Comparison of ENCODE assay signal across 16 cellular contexts in genomic region chr2:232880764-232881351, GRCh38.
"Had no signal": no experiment of that assay in that cellular context is flagged by ENCODE, and none has a peak within 500 bp of the region (broad histone marks: within the 10 kb centered on the region; RNA-seq: fewer than 3 reads in every experiment).

No MANE protein-coding gene starts in this region.

- H3K4me3 ChIP-seq: transverse colon had no signal

- H3K27ac ChIP-seq: foreskin keratinocyte, parathyroid adenoma, transverse colon had no signal

- ATAC-seq: foreskin keratinocyte; stimulated activated naive B cell treated with anti-CD40 and anti-IgM and Interleukin-4, amounts not matched to agents 10 μg/mL and 1 μg/mL and 100 μg/mL, for 72 hours had no signal

- H3K36me3 Mint-ChIP-seq: mesothelial cell of epicardium had no signal

- H3K9me3 ChIP-seq: transverse colon had no signal

- H3K4me3 Mint-ChIP-seq: activated B cell treated with CpG ODN at 0.5 μM for 24 hours; activated CD4-positive, alpha-beta T cell treated with anti-CD3 and anti-CD28 coated beads, Interleukin-2, amount 10 ng/mL, durations not matched to agents 24 days and 14 days; mesothelial cell of epicardium; stimulated activated naive B cell treated with anti-CD40 and anti-IgM and Interleukin-4, amounts not matched to agents 10 μg/mL and 1 μg/mL and 100 μg/mL, for 72 hours had no signal

- H3K4me1 ChIP-seq: foreskin keratinocyte had no signal

- DNase-seq: activated B cell treated with CpG ODN at 0.5 μM for 24 hours; activated CD4-positive, alpha-beta T cell treated with anti-CD3 and anti-CD28 coated beads, Interleukin-2, amount 10 ng/mL, durations not matched to agents 24 days and 14 days; activated CD8-positive, alpha-beta memory T cell treated with anti-CD3 and anti-CD28 coated beads for 24 hours; activated naive CD4-positive, alpha-beta T cell; aorta; cerebellar nuclear complex; effector memory CD4-positive, alpha-beta T cell; foreskin keratinocyte; glutamatergic neuron; kidney glomerular epithelial cell; stimulated activated CD4-positive, alpha-beta T cell treated with anti-CD3 and anti-CD28 coated beads, Interleukin-2, amount 100 ng/mL, for 48 hours; stimulated activated naive B cell treated with anti-CD40 and anti-IgM and Interleukin-4, amounts not matched to agents 10 μg/mL and 1 μg/mL and 100 μg/mL, for 72 hours; transverse colon had no signal

- H2AFZ ChIP-seq: parathyroid adenoma had no signal

- H3K36me3 ChIP-seq: transverse colon had no signal

- H3K9me3 Mint-ChIP-seq: activated B cell treated with CpG ODN at 0.5 μM for 24 hours; activated CD4-positive, alpha-beta T cell treated with anti-CD3 and anti-CD28 coated beads, Interleukin-2, amount 10 ng/mL, durations not matched to agents 24 days and 14 days; mesothelial cell of epicardium; stimulated activated naive B cell treated with anti-CD40 and anti-IgM and Interleukin-4, amounts not matched to agents 10 μg/mL and 1 μg/mL and 100 μg/mL, for 72 hours had no signal

- H3K4me1 Mint-ChIP-seq: activated B cell treated with CpG ODN at 0.5 μM for 24 hours; activated CD4-positive, alpha-beta T cell treated with anti-CD3 and anti-CD28 coated beads, Interleukin-2, amount 10 ng/mL, durations not matched to agents 24 days and 14 days; stimulated activated naive B cell treated with anti-CD40 and anti-IgM and Interleukin-4, amounts not matched to agents 10 μg/mL and 1 μg/mL and 100 μg/mL, for 72 hours had no signal

- H3K9ac ChIP-seq: parathyroid adenoma had no signal

- H3K27ac Mint-ChIP-seq: activated B cell treated with CpG ODN at 0.5 μM for 24 hours; activated CD4-positive, alpha-beta T cell treated with anti-CD3 and anti-CD28 coated beads, Interleukin-2, amount 10 ng/mL, durations not matched to agents 24 days and 14 days; mesothelial cell of epicardium; stimulated activated naive B cell treated with anti-CD40 and anti-IgM and Interleukin-4, amounts not matched to agents 10 μg/mL and 1 μg/mL and 100 μg/mL, for 72 hours had no signal

- H3K79me2 ChIP-seq: parathyroid adenoma had no signal

- FAIRE-seq: TTC549 had no signal
